Comparison of ENCODE assay signal across 1 cellular context in the genomic region with DNA sequence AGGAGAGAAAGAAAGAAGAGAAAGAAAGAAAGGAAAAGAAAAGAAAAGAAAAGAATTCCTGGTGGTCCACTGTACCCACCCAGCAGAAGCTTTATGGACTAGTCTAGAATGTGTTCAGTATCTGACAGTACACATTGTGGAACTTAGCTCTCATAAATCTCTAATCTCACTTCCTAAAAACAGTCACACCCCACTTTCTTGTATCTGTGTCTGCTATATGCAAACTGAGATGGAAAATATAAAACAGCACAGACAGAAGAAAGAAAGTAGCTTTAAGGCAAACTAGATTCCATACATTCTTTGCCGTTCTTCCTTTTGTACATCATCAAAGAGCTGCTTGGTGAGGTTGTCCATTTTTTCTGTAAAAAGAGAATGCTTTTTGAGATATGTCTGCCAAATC.
TF ChIP-seq lines count a peak whose summit lies in the region.

No MANE protein-coding gene starts in this region.

TF ChIP-seq in GM12878, 131 proteins besides CTCF, POLR2A, EP300 and RAD21:
- TF ChIP-seq, protein P1, sequence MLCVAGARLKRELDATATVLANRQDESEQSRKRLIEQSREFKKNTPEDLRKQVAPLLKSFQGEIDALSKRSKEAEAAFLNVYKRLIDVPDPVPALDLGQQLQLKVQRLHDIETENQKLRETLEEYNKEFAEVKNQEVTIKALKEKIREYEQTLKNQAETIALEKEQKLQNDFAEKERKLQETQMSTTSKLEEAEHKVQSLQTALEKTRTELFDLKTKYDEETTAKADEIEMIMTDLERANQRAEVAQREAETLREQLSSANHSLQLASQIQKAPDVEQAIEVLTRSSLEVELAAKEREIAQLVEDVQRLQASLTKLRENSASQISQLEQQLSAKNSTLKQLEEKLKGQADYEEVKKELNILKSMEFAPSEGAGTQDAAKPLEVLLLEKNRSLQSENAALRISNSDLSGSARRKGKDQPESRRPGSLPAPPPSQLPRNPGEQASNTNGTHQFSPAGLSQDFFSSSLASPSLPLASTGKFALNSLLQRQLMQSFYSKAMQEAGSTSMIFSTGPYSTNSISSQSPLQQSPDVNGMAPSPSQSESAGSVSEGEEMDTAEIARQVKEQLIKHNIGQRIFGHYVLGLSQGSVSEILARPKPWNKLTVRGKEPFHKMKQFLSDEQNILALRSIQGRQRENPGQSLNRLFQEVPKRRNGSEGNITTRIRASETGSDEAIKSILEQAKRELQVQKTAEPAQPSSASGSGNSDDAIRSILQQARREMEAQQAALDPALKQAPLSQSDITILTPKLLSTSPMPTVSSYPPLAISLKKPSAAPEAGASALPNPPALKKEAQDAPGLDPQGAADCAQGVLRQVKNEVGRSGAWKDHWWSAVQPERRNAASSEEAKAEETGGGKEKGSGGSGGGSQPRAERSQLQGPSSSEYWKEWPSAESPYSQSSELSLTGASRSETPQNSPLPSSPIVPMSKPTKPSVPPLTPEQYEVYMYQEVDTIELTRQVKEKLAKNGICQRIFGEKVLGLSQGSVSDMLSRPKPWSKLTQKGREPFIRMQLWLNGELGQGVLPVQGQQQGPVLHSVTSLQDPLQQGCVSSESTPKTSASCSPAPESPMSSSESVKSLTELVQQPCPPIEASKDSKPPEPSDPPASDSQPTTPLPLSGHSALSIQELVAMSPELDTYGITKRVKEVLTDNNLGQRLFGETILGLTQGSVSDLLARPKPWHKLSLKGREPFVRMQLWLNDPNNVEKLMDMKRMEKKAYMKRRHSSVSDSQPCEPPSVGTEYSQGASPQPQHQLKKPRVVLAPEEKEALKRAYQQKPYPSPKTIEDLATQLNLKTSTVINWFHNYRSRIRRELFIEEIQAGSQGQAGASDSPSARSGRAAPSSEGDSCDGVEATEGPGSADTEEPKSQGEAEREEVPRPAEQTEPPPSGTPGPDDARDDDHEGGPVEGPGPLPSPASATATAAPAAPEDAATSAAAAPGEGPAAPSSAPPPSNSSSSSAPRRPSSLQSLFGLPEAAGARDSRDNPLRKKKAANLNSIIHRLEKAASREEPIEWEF (IDR thresholded peaks at IDR 0.05; ENCODE audit: insufficient replicate concordance, low read depth, low read length) = no peak
- TF ChIP-seq, protein P2, sequence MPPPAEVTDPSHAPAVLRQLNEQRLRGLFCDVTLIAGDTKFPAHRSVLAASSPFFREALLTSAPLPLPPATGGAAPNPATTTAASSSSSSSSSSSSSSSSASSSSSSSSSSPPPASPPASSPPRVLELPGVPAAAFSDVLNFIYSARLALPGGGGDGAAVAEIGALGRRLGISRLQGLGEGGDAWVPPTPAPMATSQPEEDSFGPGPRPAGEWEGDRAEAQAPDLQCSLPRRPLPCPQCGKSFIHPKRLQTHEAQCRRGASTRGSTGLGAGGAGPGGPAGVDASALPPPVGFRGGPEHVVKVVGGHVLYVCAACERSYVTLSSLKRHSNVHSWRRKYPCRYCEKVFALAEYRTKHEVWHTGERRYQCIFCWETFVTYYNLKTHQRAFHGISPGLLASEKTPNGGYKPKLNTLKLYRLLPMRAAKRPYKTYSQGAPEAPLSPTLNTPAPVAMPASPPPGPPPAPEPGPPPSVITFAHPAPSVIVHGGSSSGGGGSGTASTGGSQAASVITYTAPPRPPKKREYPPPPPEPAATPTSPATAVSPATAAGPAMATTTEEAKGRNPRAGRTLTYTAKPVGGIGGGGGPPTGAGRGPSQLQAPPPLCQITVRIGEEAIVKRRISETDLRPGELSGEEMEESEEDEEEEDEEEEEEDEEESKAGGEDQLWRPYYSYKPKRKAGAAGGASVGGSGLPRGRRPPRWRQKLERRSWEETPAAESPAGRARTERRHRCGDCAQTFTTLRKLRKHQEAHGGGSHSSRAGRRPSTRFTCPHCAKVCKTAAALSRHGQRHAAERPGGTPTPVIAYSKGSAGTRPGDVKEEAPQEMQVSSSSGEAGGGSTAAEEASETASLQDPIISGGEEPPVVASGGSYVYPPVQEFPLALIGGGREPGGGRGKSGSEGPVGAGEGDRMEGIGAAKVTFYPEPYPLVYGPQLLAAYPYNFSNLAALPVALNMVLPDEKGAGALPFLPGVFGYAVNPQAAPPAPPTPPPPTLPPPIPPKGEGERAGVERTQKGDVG (CRISPR knock-in tag; IDR thresholded peaks at IDR 0.05) = no peak
- TF ChIP-seq DPF2 (IDR thresholded peaks at IDR 0.05) (peak; percentile 63; the same call in 1 of the 2 replicates), IKZF2 (IDR thresholded peaks at IDR 0.05) (peak; percentile 46 to 55), ZZZ3 (IDR thresholded peaks at IDR 0.05; ENCODE audit: control insufficient read depth, insufficient read length, low read depth) (no peak), IKZF1 (conservative IDR thresholded peaks at IDR 0.05) (peak; percentile 32; the same call in 1 of the 2 replicates), IRF4 (IDR thresholded peaks at IDR 0.05; ENCODE audit: low read depth, low read length) (peak; percentile 61; the same call in 1 of the 2 replicates), CEBPB (IDR thresholded peaks at IDR 0.05; ENCODE audit: borderline replicate concordance in 1 of 2, low read depth in 2 of 2, low read length in 2 of 2) (no peak), MTA2 (IDR thresholded peaks at IDR 0.05; ENCODE audit: low read depth) (no peak), POU2F2 (IDR thresholded peaks at IDR 0.05; ENCODE audit: borderline replicate concordance, low read depth, low read length) (peak; percentile 44; the same call in 1 of the 3 replicates), ATF7 (IDR thresholded peaks at IDR 0.05; ENCODE audit: low read depth) (peak; percentile 30; the same call in 1 of the 2 replicates), TBL1XR1 (IDR thresholded peaks at IDR 0.05; ENCODE audit: low read depth, low read length) (no peak), BACH1 (IDR thresholded peaks at IDR 0.05; ENCODE audit: borderline replicate concordance) (peak; percentile 44; the same call in 1 of the 2 replicates), GATAD2B (conservative IDR thresholded peaks at IDR 0.05; ENCODE audit: low read depth) (no peak), CHD1 (IDR thresholded peaks at IDR 0.05; ENCODE audit: low read depth, low read length) (no peak), SREBF1 (IDR thresholded peaks at IDR 0.05; ENCODE audit: low read length) (no peak), HDGF (IDR thresholded peaks at IDR 0.05) (no peak), TCF3 (IDR thresholded peaks at IDR 0.05; ENCODE audit: borderline replicate concordance, insufficient read depth, low read depth, low read length) (no peak), ETV6 (conservative IDR thresholded peaks at IDR 0.05 in 1 of 2, IDR thresholded peaks at IDR 0.05 in 1 of 2; ENCODE audit: borderline replicate concordance in 1 of 2, low read depth in 1 of 2) (peak in 1 of 2 experiments; percentile 57; a peak in 1 of 4 replicates), KAT2A (conservative IDR thresholded peaks at IDR 0.05; ENCODE audit: control insufficient read depth, low read depth, low read length) (no peak), PAX5 (IDR thresholded peaks at IDR 0.05; ENCODE audit: borderline replicate concordance, low read depth, low read length) (no peak), NFIC (IDR thresholded peaks at IDR 0.05; ENCODE audit: low read depth, low read length) (no peak), PAX8 (IDR thresholded peaks at IDR 0.05) (0 out of 2 replicates have a peak, but pooled peaks have one; percentile 45), SPI1 (IDR thresholded peaks at IDR 0.05; ENCODE audit: borderline replicate concordance, insufficient read depth, low read depth, low read length) (peak; percentile 93)
- TF ChIP-seq, protein P3, sequence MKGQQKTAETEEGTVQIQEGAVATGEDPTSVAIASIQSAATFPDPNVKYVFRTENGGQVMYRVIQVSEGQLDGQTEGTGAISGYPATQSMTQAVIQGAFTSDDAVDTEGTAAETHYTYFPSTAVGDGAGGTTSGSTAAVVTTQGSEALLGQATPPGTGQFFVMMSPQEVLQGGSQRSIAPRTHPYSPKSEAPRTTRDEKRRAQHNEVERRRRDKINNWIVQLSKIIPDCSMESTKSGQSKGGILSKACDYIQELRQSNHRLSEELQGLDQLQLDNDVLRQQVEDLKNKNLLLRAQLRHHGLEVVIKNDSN (IDR thresholded peaks at IDR 0.05; ENCODE audit: borderline replicate concordance, extremely low read length, insufficient read depth, low read depth, low read length) = no peak
- TF ChIP-seq, protein P4, sequence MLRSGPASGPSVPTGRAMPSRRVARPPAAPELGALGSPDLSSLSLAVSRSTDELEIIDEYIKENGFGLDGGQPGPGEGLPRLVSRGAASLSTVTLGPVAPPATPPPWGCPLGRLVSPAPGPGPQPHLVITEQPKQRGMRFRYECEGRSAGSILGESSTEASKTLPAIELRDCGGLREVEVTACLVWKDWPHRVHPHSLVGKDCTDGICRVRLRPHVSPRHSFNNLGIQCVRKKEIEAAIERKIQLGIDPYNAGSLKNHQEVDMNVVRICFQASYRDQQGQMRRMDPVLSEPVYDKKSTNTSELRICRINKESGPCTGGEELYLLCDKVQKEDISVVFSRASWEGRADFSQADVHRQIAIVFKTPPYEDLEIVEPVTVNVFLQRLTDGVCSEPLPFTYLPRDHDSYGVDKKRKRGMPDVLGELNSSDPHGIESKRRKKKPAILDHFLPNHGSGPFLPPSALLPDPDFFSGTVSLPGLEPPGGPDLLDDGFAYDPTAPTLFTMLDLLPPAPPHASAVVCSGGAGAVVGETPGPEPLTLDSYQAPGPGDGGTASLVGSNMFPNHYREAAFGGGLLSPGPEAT (IDR thresholded peaks at IDR 0.05; ENCODE audit: low read depth) = 0 out of 2 replicates have a peak, but pooled peaks have one; percentile 47
- TF ChIP-seq, protein P5, sequence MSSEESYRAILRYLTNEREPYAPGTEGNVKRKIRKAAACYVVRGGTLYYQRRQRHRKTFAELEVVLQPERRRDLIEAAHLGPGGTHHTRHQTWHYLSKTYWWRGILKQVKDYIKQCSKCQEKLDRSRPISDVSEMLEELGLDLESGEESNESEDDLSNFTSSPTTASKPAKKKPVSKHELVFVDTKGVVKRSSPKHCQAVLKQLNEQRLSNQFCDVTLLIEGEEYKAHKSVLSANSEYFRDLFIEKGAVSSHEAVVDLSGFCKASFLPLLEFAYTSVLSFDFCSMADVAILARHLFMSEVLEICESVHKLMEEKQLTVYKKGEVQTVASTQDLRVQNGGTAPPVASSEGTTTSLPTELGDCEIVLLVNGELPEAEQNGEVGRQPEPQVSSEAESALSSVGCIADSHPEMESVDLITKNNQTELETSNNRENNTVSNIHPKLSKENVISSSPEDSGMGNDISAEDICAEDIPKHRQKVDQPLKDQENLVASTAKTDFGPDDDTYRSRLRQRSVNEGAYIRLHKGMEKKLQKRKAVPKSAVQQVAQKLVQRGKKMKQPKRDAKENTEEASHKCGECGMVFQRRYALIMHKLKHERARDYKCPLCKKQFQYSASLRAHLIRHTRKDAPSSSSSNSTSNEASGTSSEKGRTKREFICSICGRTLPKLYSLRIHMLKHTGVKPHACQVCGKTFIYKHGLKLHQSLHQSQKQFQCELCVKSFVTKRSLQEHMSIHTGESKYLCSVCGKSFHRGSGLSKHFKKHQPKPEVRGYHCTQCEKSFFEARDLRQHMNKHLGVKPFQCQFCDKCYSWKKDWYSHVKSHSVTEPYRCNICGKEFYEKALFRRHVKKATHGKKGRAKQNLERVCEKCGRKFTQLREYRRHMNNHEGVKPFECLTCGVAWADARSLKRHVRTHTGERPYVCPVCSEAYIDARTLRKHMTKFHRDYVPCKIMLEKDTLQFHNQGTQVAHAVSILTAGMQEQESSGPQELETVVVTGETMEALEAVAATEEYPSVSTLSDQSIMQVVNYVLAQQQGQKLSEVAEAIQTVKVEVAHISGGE (CRISPR knock-in tag; IDR thresholded peaks at IDR 0.05) = no peak
TF ChIP-seq in GM12878: peak in this region for 11.
